Comparison of ENCODE assay signal across 8 cellular contexts in the genomic region with DNA sequence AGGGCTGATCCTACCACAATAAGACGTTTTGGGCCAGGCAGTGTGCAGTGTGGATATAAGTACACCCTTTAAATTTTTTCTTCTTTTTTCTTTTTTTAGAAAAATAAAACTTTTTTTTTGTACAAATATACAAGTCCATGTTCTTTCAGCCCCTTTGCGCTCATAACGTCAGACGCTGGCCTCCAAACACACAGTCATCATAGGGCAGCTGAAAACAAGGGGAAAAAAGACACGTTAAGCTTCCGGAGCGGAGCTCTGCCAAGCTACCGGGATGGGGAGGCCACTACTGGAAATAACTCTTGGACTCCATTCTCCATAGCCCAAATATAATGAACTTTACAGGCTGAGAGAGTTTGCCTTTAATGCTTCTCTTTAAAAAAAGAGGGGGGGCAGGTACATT. TPM values are rescaled to one million over a fixed set of nuclear protein-coding genes. Genes with fewer than 3 reads are reported as not detected.
DNase-seq lines count a peak whose midpoint lies in the region; ATAC-seq and TF ChIP-seq lines count a peak whose summit lies in the region.

No MANE protein-coding gene starts in this region.

- no peak for TF ChIP-seq CTCF in tibial nerve (IDR thresholded peaks at IDR 0.05)

- TF ChIP-seq EP300 in tibial nerve (IDR thresholded peaks at IDR 0.05) = no peak

- H3K9me3 Mint-ChIP-seq in activated CD8-positive, alpha-beta memory T cell treated with anti-CD3 and anti-CD28 coated beads, Interleukin-2, amount 10 ng/mL, durations not matched to agents 7 days and 5 days (ENCODE audit: low read depth) = no peaks in the 10 kb centered on the region
- no peaks in the 10 kb centered on the region for H3K9me3 Mint-ChIP-seq in central memory CD8-positive, alpha-beta T cell
- no peaks in the 10 kb centered on the region for H3K9me3 Mint-ChIP-seq in memory B cell

- peaks cover 39% of the 10 kb centered on the region for H3K36me3 Mint-ChIP-seq in activated CD8-positive, alpha-beta memory T cell treated with anti-CD3 and anti-CD28 coated beads, Interleukin-2, amount 10 ng/mL, durations not matched to agents 7 days and 5 days
- H3K36me3 Mint-ChIP-seq in central memory CD8-positive, alpha-beta T cell (ENCODE audit: insufficient read depth) = peaks cover 63% of the 10 kb centered on the region
- peaks cover 33% of the 10 kb centered on the region for H3K36me3 Mint-ChIP-seq in memory B cell

- no peak for ATAC-seq in activated CD8-positive, alpha-beta memory T cell treated with anti-CD3 and anti-CD28 coated beads, Interleukin-2, amount 10 ng/mL, durations not matched to agents 7 days and 5 days
- no peak for ATAC-seq in central memory CD8-positive, alpha-beta T cell (replicated peaks; ENCODE audit: extremely low read depth, poor library complexity, severe bottlenecking)
- ATAC-seq in memory B cell (ENCODE audit: low read depth) (no peak), HG03196 (IDR thresholded peaks at IDR 0.05; ENCODE audit: unreplicated experiment) (no peak)
- no peak for ATAC-seq in activated CD4-positive, CD25-positive, alpha-beta regulatory T cell treated with anti-CD3 and anti-CD28 coated beads, Interleukin-2, amount 50 U/mL, for 24 hours

- H3K4me1 ChIP-seq in tibial nerve = peaks cover 0 to 62% (median 55%) of the 10 kb centered on the region in 4 donors

- peak overlapping the region; percentile 92 to 100 (median 96) for H3K27ac ChIP-seq in tibial nerve

- peak overlapping the region; percentile 69 to 97 (median 90) for H3K4me3 ChIP-seq in tibial nerve

- CTCF ChIA-PET in activated CD8-positive, alpha-beta memory T cell treated with anti-CD3 and anti-CD28 coated beads, Interleukin-2, amount 10 ng/mL, durations not matched to agents 7 days and 5 days (lab: Charles Lee) = interaction anchor here (0.6 to 6.5 kb wide), 13 partner anchors 9 to 285 kb away, joined by 3 to 80 read pairs (median 25); partner anchors contain the start of gene PSMA6

- peak overlapping the region; percentile 94 for H3K4me3 Mint-ChIP-seq in activated CD8-positive, alpha-beta memory T cell treated with anti-CD3 and anti-CD28 coated beads, Interleukin-2, amount 10 ng/mL, durations not matched to agents 7 days and 5 days
- H3K4me3 Mint-ChIP-seq in central memory CD8-positive, alpha-beta T cell = peak overlapping the region; percentile 92
- H3K4me3 Mint-ChIP-seq in memory B cell = peak overlapping the region; percentile 91

- H3K27ac Mint-ChIP-seq in activated CD8-positive, alpha-beta memory T cell treated with anti-CD3 and anti-CD28 coated beads, Interleukin-2, amount 10 ng/mL, durations not matched to agents 7 days and 5 days = peak overlapping the region; percentile 89
- H3K27ac Mint-ChIP-seq in central memory CD8-positive, alpha-beta T cell (ENCODE audit: low read depth) = peak overlapping the region; percentile 99
- H3K27ac Mint-ChIP-seq in memory B cell = peak overlapping the region; percentile 99

- H3K36me3 ChIP-seq in tibial nerve = peaks cover 15 to 53% (median 34%) of the 10 kb centered on the region in 3 donors

- no peak for TF ChIP-seq POLR2A in tibial nerve (IDR thresholded peaks at IDR 0.05)

- peaks cover 64% of the 10 kb centered on the region for H3K4me1 Mint-ChIP-seq in activated CD8-positive, alpha-beta memory T cell treated with anti-CD3 and anti-CD28 coated beads, Interleukin-2, amount 10 ng/mL, durations not matched to agents 7 days and 5 days
- peaks cover 60% of the 10 kb centered on the region for H3K4me1 Mint-ChIP-seq in central memory CD8-positive, alpha-beta T cell
- peaks cover 50% of the 10 kb centered on the region for H3K4me1 Mint-ChIP-seq in memory B cell

- no peaks in the 10 kb centered on the region for H3K27me3 Mint-ChIP-seq in activated CD8-positive, alpha-beta memory T cell treated with anti-CD3 and anti-CD28 coated beads, Interleukin-2, amount 10 ng/mL, durations not matched to agents 7 days and 5 days
- no peaks in the 10 kb centered on the region for H3K27me3 Mint-ChIP-seq in central memory CD8-positive, alpha-beta T cell
- no peaks in the 10 kb centered on the region for H3K27me3 Mint-ChIP-seq in memory B cell

- H3K27me3 ChIP-seq in tibial nerve = no peaks in the 10 kb centered on the region

- DNase-seq in activated CD8-positive, alpha-beta memory T cell treated with anti-CD3 and anti-CD28 coated beads, Interleukin-2, amount 10 ng/mL, durations not matched to agents 7 days and 5 days = no peak
- no peak for DNase-seq in activated CD8-positive, alpha-beta memory T cell treated with anti-CD3 and anti-CD28 coated beads, Interleukin-2, amount 50 U/mL, for 48 hours
- DNase-seq in central memory CD8-positive, alpha-beta T cell (ENCODE audit: low spot score in 2 of 2) = no peak
- no peak for DNase-seq in memory B cell (ENCODE audit: low spot score in 2 of 2)
- no peak for DNase-seq in tibial nerve (ENCODE audit: low spot score in 2 of 2)
- DNase-seq in amygdala (lab: John Stamatoyannopoulos, UW) = no peak

- H3K9me3 ChIP-seq in tibial nerve = no peaks in the 10 kb centered on the region

- 3 to 16% methylated on average over 8 of the region's 8 CpGs for WGBS in tibial nerve, 2 donors

RNA-seq across cellular contexts. Expression of gene NFKBIA, which starts 2.7 kb away (rescaled TPM):
- total RNA-seq in activated CD8-positive, alpha-beta memory T cell treated with anti-CD3 and anti-CD28 coated beads, Interleukin-2, amount 10 ng/mL, durations not matched to agents 7 days and 5 days = 100 to 1,000 TPM in 1 of 2 experiments, 10 to 100 TPM in 1; 82.9 to 245 TPM
- 1,000 to 10,000 TPM in 1 of 4 donors, 100 to 1,000 TPM in 3; 631 to 1,165 (median 930) TPM for total RNA-seq in tibial nerve
